17 cellular contexts compared by ENCODE assay signal in genomic region chr21:43018519-43018918, GRCh38. TPM values are rescaled to one million over a fixed set of nuclear protein-coding genes. Genes with fewer than 3 reads are reported as not detected.
DNase-seq lines count a peak whose midpoint lies in the region; ATAC-seq and TF ChIP-seq lines count a peak whose summit lies in the region.
"Had no signal": no experiment of that assay in that cellular context is flagged by ENCODE, and none has a peak within 500 bp of the region (broad histone marks: within the 10 kb centered on the region; RNA-seq: fewer than 3 reads in every experiment).

No MANE protein-coding gene starts in this region.

- WGBS in heart left ventricle, 4 donors, result 72 to 83% (median 77%) methylated on average over 4 to 10 of the region's 10 CpGs
- WGBS in endodermal cell (ENCODE audit: insufficient coverage in 1 of 2, insufficient read length in 1 of 2), 2 experiments, result 95 to 98% methylated on average over 9 to 10 of the region's 10 CpGs

- TF ChIP-seq CTCF in heart left ventricle (IDR thresholded peaks at IDR 0.05) (no peak), left ventricle myocardium inferior (IDR thresholded peaks at IDR 0.05; ENCODE audit: borderline replicate concordance) (no peak), endodermal cell (conservative IDR thresholded peaks at IDR 0.05) (no peak), upper lobe of right lung (IDR thresholded peaks at IDR 0.05) (no peak), RWPE1 (conservative IDR thresholded peaks at IDR 0.05; ENCODE audit: low read depth) (no peak)

- H3K9me2 ChIP-seq in Karpas-422 (replicated peaks; ENCODE audit: insufficient read depth, low read length), result no peaks in the 10 kb centered on the region

- H3K4me3 ChIP-seq in heart left ventricle (no peak overlapping the region), left ventricle myocardium inferior (no peak overlapping the region), Karpas-422 (ENCODE audit: low read length) (no peak overlapping the region), endodermal cell (ENCODE audit: low read length) (no peak overlapping the region), upper lobe of right lung (no peak overlapping the region)
- H3K4me3 ChIP-seq: BLaER1 treated with 17β-estradiol and CSF1 and Interleukin-3, amounts not matched to agents 10 nM and 100 nM; HAP-1 had no signal

- H3K4me1 ChIP-seq in heart left ventricle, result no peaks in the 10 kb centered on the region
- no peaks in the 10 kb centered on the region for H3K4me1 ChIP-seq in left ventricle myocardium inferior
- H3K4me1 ChIP-seq in Karpas-422 (ENCODE audit: low read length), result peaks cover 83% of the 10 kb centered on the region
- H3K4me1 ChIP-seq in endodermal cell (ENCODE audit: control insufficient read depth, insufficient read depth, low read length), result no peaks in the 10 kb centered on the region
- H3K4me1 ChIP-seq in upper lobe of right lung, result no peaks in the 10 kb centered on the region
- H3K4me1 ChIP-seq: Caco-2, HAP-1 had no signal

- H3K4me2 ChIP-seq in Karpas-422 (ENCODE audit: low read depth, low read length, poor library complexity, severe bottlenecking), result no peak overlapping the region

- no peak overlapping the region for H2AFZ ChIP-seq in Karpas-422 (ENCODE audit: low read length)

- H3K27ac ChIP-seq in heart left ventricle, result no peak overlapping the region
- H3K27ac ChIP-seq in left ventricle myocardium inferior (replicated peaks), result no peak overlapping the region
- peak overlapping the region; percentile 91 for H3K27ac ChIP-seq in Karpas-422 (ENCODE audit: low read length)
- no peak overlapping the region for H3K27ac ChIP-seq in endodermal cell (ENCODE audit: low read depth, low read length)
- no peak overlapping the region for H3K27ac ChIP-seq in upper lobe of right lung
- H3K27ac ChIP-seq in RWPE1, result no peak overlapping the region; the same call in 1 of the 2 replicates
- H3K27ac ChIP-seq: 22Rv1; BLaER1 treated with 17β-estradiol and CSF1 and Interleukin-3, amounts not matched to agents 10 nM and 100 nM had no signal

- H3K36me3 ChIP-seq in heart left ventricle (peaks cover 0 to 77% (median 51%) of the 10 kb centered on the region in 9 donors), left ventricle myocardium inferior (peaks cover 64% of the 10 kb centered on the region), Karpas-422 (ENCODE audit: insufficient read depth, low read length) (no peaks in the 10 kb centered on the region; the same call in 1 of the 2 replicates), endodermal cell (ENCODE audit: control insufficient read depth, insufficient read depth, low read length) (peaks cover 66% of the 10 kb centered on the region), upper lobe of right lung (peaks cover 57% of the 10 kb centered on the region)

- no peak overlapping the region for H3K4me3 Mint-ChIP-seq in endodermal cell
- H3K4me3 Mint-ChIP-seq: B cell; CD8-positive, alpha-beta T cell had no signal

- no peak for DNase-seq in heart left ventricle
- no peak for DNase-seq in left ventricle myocardium inferior
- DNase-seq in Karpas-422, result no peak
- DNase-seq in endodermal cell, result no peak
- DNase-seq in upper lobe of right lung, result peak; percentile 27
- no peak for DNase-seq in RWPE1 (ENCODE audit: low spot score)
- DNase-seq in ureter (ENCODE audit: low spot score), result no peak
- DNase-seq: Caco-2; CD8-positive, alpha-beta T cell; DMS153; DND-41; GOT3 had no signal

- CTCF ChIA-PET in RWPE1 (lab: Yijun Ruan, JAX), result no interaction called here

- H3K27ac Mint-ChIP-seq in endodermal cell, result peak overlapping the region; percentile 26
- H3K27ac Mint-ChIP-seq: B cell; CD8-positive, alpha-beta T cell had no signal

- intact Hi-C loops in heart left ventricle (cut with DNase I) (no loop called here), left ventricle myocardium inferior (cut with micrococcal nuclease) (no loop called here), upper lobe of right lung (cut with DNase I) (no loop called here)

- POLR2A ChIA-PET in RWPE1 (lab: Yijun Ruan, JAX; ENCODE audit: low non-redundant PET), result interaction anchor here (0.6 to 0.7 kb wide), 2 partner anchors 126 to 893 kb away, joined by 3 to 7 read pairs; no protein-coding TSS in a partner anchor

- no peaks in the 10 kb centered on the region for H3K79me2 ChIP-seq in Karpas-422 (ENCODE audit: low read length)

- H3K9ac ChIP-seq in Karpas-422 (ENCODE audit: low read length) (no peak overlapping the region), endodermal cell (ENCODE audit: extremely low read depth, low read length, poor library complexity, severe bottlenecking) (no peak overlapping the region)
- H3K9ac ChIP-seq: BLaER1 treated with 17β-estradiol and CSF1 and Interleukin-3, amounts not matched to agents 10 nM and 100 nM had no signal

- H3K27me3 ChIP-seq in heart left ventricle, result no peaks in the 10 kb centered on the region
- H3K27me3 ChIP-seq in left ventricle myocardium inferior (ENCODE audit: low read depth), result no peaks in the 10 kb centered on the region
- H3K27me3 ChIP-seq in Karpas-422 (ENCODE audit: low read length), result no peaks in the 10 kb centered on the region
- no peaks in the 10 kb centered on the region for H3K27me3 ChIP-seq in endodermal cell (ENCODE audit: control insufficient read depth, insufficient read depth, low read length, poor library complexity, severe bottlenecking)
- H3K27me3 ChIP-seq in upper lobe of right lung, result no peaks in the 10 kb centered on the region

- ATAC-seq in heart left ventricle (peak; percentile 20 to 72 (median 52)), upper lobe of right lung (no peak), HG02870 (IDR thresholded peaks at IDR 0.05; ENCODE audit: unreplicated experiment) (no peak)
- ATAC-seq: CD8-positive, alpha-beta T cell had no signal

- H3K9me3 ChIP-seq in heart left ventricle (no peaks in the 10 kb centered on the region), left ventricle myocardium inferior (replicated peaks) (no peaks in the 10 kb centered on the region), Karpas-422 (ENCODE audit: low read length) (no peaks in the 10 kb centered on the region), endodermal cell (ENCODE audit: control insufficient read depth, low read length) (no peaks in the 10 kb centered on the region), upper lobe of right lung (no peaks in the 10 kb centered on the region)
- H3K9me3 ChIP-seq: BLaER1 treated with 17β-estradiol and CSF1 and Interleukin-3, amounts not matched to agents 10 nM and 100 nM; Caco-2; HAP-1 had no signal

- no peaks in the 10 kb centered on the region for H3K4me1 Mint-ChIP-seq in endodermal cell

- peaks cover 57% of the 10 kb centered on the region for H3K36me3 Mint-ChIP-seq in endodermal cell (ENCODE audit: low read depth)

- no peaks in the 10 kb centered on the region for H4K20me1 ChIP-seq in Karpas-422 (ENCODE audit: insufficient read depth, low read depth, low read length)

- H3K27me3 Mint-ChIP-seq in endodermal cell (ENCODE audit: insufficient read depth), result no peaks in the 10 kb centered on the region
- H3K27me3 Mint-ChIP-seq: B cell had no signal

- H3K9me3 Mint-ChIP-seq in endodermal cell, result no peaks in the 10 kb centered on the region
- H3K9me3 Mint-ChIP-seq: CD8-positive, alpha-beta T cell had no signal

- TF ChIP-seq POLR2A in heart left ventricle (IDR thresholded peaks at IDR 0.05), result no peak

RNA-seq across cellular contexts. Expression of gene PKNOX1, which starts 44.2 kb away (rescaled TPM):
- total RNA-seq in heart left ventricle (10 to 100 TPM in 3 of 9 donors, 1 to 10 TPM in 6; 3.5 to 13.6 (median 8.7) TPM), left ventricle myocardium inferior (9.7 TPM), endodermal cell (10 to 100 TPM; 25.9 to 29.9 TPM), upper lobe of right lung (14.9 TPM), ureter (34.5 TPM)
- polyA plus RNA-seq in heart left ventricle, result 1 to 10 TPM; 2.4 to 6.5 TPM
- 19.7 and 28.1 TPM in 2 replicates for total RNA-seq in Karpas-422 (2014; rRNA removed; shearing (Covaris generic); ENCODE audit: low replicate concordance)
- 18.6 TPM for polyA plus RNA-seq in endodermal cell (2013, experiment 1 of 2)
- 17.6 TPM for polyA plus RNA-seq in endodermal cell (2013, experiment 2 of 2)

RNA-seq across cellular contexts. Expression of gene CBS, which starts 57.1 kb away (rescaled TPM):
- total RNA-seq in heart left ventricle, result 10 to 100 TPM in 1 of 9 donors, 1 to 10 TPM in 8; 3.5 to 22.1 (median 6.7) TPM
- polyA plus RNA-seq in heart left ventricle, result 10 to 100 TPM in 1 of 2 donors, 1 to 10 TPM in 1; 6.0 to 22.2 TPM
- total RNA-seq in left ventricle myocardium inferior, result 10.3 TPM
- 3.6 and 4.5 TPM in 2 replicates for total RNA-seq in Karpas-422 (2014; rRNA removed; shearing (Covaris generic); ENCODE audit: low replicate concordance)
- total RNA-seq in endodermal cell, result 100 to 1,000 TPM; 272 to 303 TPM
- polyA plus RNA-seq in endodermal cell (2013, experiment 1 of 2), result 107 TPM
- polyA plus RNA-seq in endodermal cell (2013, experiment 2 of 2), result 87.2 TPM
- 69.0 TPM for total RNA-seq in upper lobe of right lung
- total RNA-seq in ureter, result 65.8 TPM
- total RNA-seq: CD8-positive, alpha-beta T cell had no signal

Comparison
In these comparisons a context has a peak if more than half of its experiments do, and no peak if none do; other contexts are left out.
1. ATAC-seq: peak in heart left ventricle (4 of 4); none in upper lobe of right lung (single experiment) and HG02870 (single experiment).